In the genomic region with DNA sequence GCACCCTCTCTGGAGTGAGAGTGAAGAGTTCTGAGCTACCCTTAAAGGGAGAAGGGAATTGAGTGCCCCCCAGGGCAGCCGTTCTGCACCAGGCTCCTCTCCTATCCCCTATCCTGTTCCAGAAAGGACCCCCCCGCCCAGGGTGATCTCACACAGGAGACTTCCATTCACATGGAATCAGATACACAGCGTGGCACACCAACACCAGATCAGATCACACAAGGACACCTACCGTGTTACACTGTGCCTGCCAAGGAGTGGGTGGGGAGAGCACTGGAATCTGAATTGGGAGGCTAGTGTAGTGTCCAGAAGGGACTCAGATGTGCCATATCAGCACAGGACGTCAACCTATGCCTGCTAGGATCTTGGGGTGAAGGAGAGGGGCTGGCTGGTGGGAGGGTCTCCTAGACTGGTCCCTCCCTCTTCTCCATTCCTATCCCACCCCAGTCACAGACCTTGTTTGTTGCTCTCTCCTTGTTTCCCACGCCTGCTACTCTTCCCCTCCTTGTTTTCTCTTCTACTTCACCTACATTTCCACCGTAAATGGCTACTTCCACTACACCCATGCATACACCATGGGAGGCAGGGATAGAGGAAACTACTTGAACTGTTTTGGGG, we compare ENCODE assay signal across 8 cellular contexts. TPM values are rescaled to one million over a fixed set of nuclear protein-coding genes. Genes with fewer than 3 reads are reported as not detected.
DNase-seq lines count a peak whose midpoint lies in the region; ATAC-seq, FAIRE-seq and TF ChIP-seq lines count a peak whose summit lies in the region.

No MANE protein-coding gene starts in this region.

- peaks cover 25% of the 10 kb centered on the region for H3K4me1 ChIP-seq in cardiac muscle cell (ENCODE audit: low read depth)
- H3K4me1 ChIP-seq in K562 (replicated peaks in 1 of 2; ENCODE audit: control insufficient read depth in 2 of 2, insufficient read depth in 2 of 2, low read length in 2 of 2) = peaks cover 23 to 46% of the 10 kb centered on the region in 2 experiments; a peak in 4 of 5 replicates
- H3K4me1 ChIP-seq in lower lobe of right lung = peaks cover 62% of the 10 kb centered on the region
- peaks cover 48% of the 10 kb centered on the region for H3K4me1 ChIP-seq in upper lobe of right lung

- intact Hi-C loops in left ventricle myocardium superior (cut with micrococcal nuclease) (no loop called here), K562 (cut with micrococcal nuclease) (loop anchor here (1.0 kb wide), 1 partner anchor 15 kb away; the partner anchor contains the start of gene MLF2), lower lobe of right lung (cut with DNase I) (no loop called here), upper lobe of right lung (cut with DNase I) (no loop called here)

- peak overlapping the region; percentile 91 to 94; a peak in 3 of 4 replicates for H3K9ac ChIP-seq in K562 (ENCODE audit: insufficient read depth in 1 of 2, low read depth in 2 of 2, low read length in 2 of 2)

- TF ChIP-seq RAD21 in K562 (CRISPR knock-in tag; conservative IDR thresholded peaks at IDR 0.05 in 1 of 2, IDR thresholded peaks at IDR 0.05 in 1 of 2) = no peak

- CTCF ChIA-PET in K562 (lab: Yijun Ruan, JAX; ENCODE audit: low intra/inter-chr PET ratio) = no interaction called here

- no peaks in the 10 kb centered on the region for H3K9me3 Mint-ChIP-seq in activated T-cell treated with anti-CD3 and anti-CD28 coated beads, Interleukin-2, amount 50 U/mL, for 4 hours

- no peaks in the 10 kb centered on the region for H4K20me1 ChIP-seq in K562 (replicated peaks; ENCODE audit: control insufficient read depth, insufficient read depth, low read length)

- peak overlapping the region; percentile 98 for H3K4me2 ChIP-seq in K562 (ENCODE audit: insufficient read depth, low read length)

- peaks cover 27% of the 10 kb centered on the region for H3K79me2 ChIP-seq in K562 (ENCODE audit: control insufficient read depth, insufficient read depth, low read length)

- H3K4me3 Mint-ChIP-seq in activated T-cell treated with anti-CD3 and anti-CD28 coated beads, Interleukin-2, amount 50 U/mL, for 4 hours = no peak overlapping the region

- no peaks in the 10 kb centered on the region for H3K36me3 ChIP-seq in cardiac muscle cell
- H3K36me3 ChIP-seq in K562 (ENCODE audit: control insufficient read depth, insufficient read depth, low read length) = peaks cover 32% of the 10 kb centered on the region; the same call in 2 of the 3 replicates
- H3K36me3 ChIP-seq in lower lobe of right lung = peaks cover 21% of the 10 kb centered on the region
- H3K36me3 ChIP-seq in upper lobe of right lung = peaks cover 14% of the 10 kb centered on the region

- FAIRE-seq in K562 (lab: Jason Lieb, UNC) = no peak

- H2AFZ ChIP-seq in K562 (ENCODE audit: low read depth, low read length) = no peak overlapping the region

- ATAC-seq in left ventricle myocardium superior (no peak), K562 (no peak), lower lobe of right lung (no peak), upper lobe of right lung (no peak)
- ATAC-seq in activated T-cell treated with anti-CD3 and anti-CD28 coated beads, Interleukin-2, amount 50 U/mL, for 4 hours = no peak

- TF ChIP-seq EP300 in K562 (IDR thresholded peaks at IDR 0.05; ENCODE audit: low read length) = no peak

- H3K27ac ChIP-seq in cardiac muscle cell (peak overlapping the region; percentile 95), K562 (ENCODE audit: extremely low read depth, low read depth, low read length) (peak overlapping the region; percentile 89; the same call in 2 of the 3 replicates), lower lobe of right lung (peak overlapping the region; percentile 84), upper lobe of right lung (peak overlapping the region; percentile 20)

- POLR2A ChIA-PET in K562 (lab: Yijun Ruan, JAX) = interaction anchor here (0.6 to 3.2 kb wide), 5 partner anchors 10 to 160 kb away, joined by 3 to 17 read pairs (median 3); partner anchors contain the start of genes COPS7A and MLF2

- TF ChIP-seq CTCF in cardiac muscle cell (IDR thresholded peaks at IDR 0.05; ENCODE audit: low read depth, low read length) (no peak), K562 (IDR thresholded peaks at IDR 0.05 in 2 of 3, conservative IDR thresholded peaks at IDR 0.05 in 1 of 3; ENCODE audit: insufficient read depth in 2 of 3, low read depth in 1 of 3, low read length in 3 of 3) (no peak), lower lobe of right lung (IDR thresholded peaks at IDR 0.05) (no peak), upper lobe of right lung (IDR thresholded peaks at IDR 0.05) (no peak)

- peaks cover 55% of the 10 kb centered on the region for H3K4me1 Mint-ChIP-seq in activated T-cell treated with anti-CD3 and anti-CD28 coated beads, Interleukin-2, amount 50 U/mL, for 4 hours (ENCODE audit: low read depth)

- no peaks in the 10 kb centered on the region for H3K9me1 ChIP-seq in K562 (ENCODE audit: control insufficient read depth, insufficient read depth, low read length)

- 13% methylated on average over 5 of the region's 7 CpGs for WGBS in K562 (ENCODE audit: insufficient coverage, low coverage, missing lambda C conversion rate)

- H3K9me3 ChIP-seq in cardiac muscle cell (ENCODE audit: low read depth) (no peaks in the 10 kb centered on the region), K562 (replicated peaks; ENCODE audit: control insufficient read depth, insufficient read depth, low read depth, low read length) (no peaks in the 10 kb centered on the region), lower lobe of right lung (no peaks in the 10 kb centered on the region), upper lobe of right lung (no peaks in the 10 kb centered on the region)

- peaks cover 2% of the 10 kb centered on the region for H3K36me3 Mint-ChIP-seq in activated T-cell treated with anti-CD3 and anti-CD28 coated beads, Interleukin-2, amount 50 U/mL, for 4 hours (ENCODE audit: insufficient read depth)

- peaks cover 38% of the 10 kb centered on the region for H3K27me3 Mint-ChIP-seq in activated T-cell treated with anti-CD3 and anti-CD28 coated beads, Interleukin-2, amount 50 U/mL, for 4 hours (ENCODE audit: low read depth)

- no peak for TF ChIP-seq POLR2A in K562 (conservative IDR thresholded peaks at IDR 0.05)

- H3K27me3 ChIP-seq in cardiac muscle cell (peaks cover 17% of the 10 kb centered on the region), K562 (ENCODE audit: control insufficient read depth in 2 of 2, insufficient read depth in 2 of 2, low read length in 2 of 2) (no peaks in the 10 kb centered on the region; a peak in 1 of 5 replicates), lower lobe of right lung (ENCODE audit: low read depth) (no peaks in the 10 kb centered on the region), upper lobe of right lung (no peaks in the 10 kb centered on the region)

- no peak for DNase-seq in cardiac muscle cell (ENCODE audit: low read depth in 1 of 2, low spot score in 1 of 2)
- no peak for DNase-seq in left ventricle myocardium superior
- no peak for DNase-seq in K562 (ENCODE audit: extremely low read depth in 1 of 4, low spot score in 3 of 4)
- no peak for DNase-seq in lower lobe of right lung
- DNase-seq in upper lobe of right lung = no peak
- no peak for DNase-seq in cerebellum (ENCODE audit: low spot score)
- DNase-seq in NCI-H128 (lab: John Stamatoyannopoulos, UW; ENCODE audit: unreplicated experiment) = no peak
- no peak for DNase-seq in activated T-cell treated with anti-CD3 and anti-CD28 coated beads, Interleukin-2, amount 50 U/mL, for 4 hours

- no TSS peak for BruUV-seq in K562 (replicated peaks; lab: Mats Ljungman, UMichigan)

- in situ Hi-C loops in K562 (cut with MboI) = no loop called here

- peak overlapping the region; percentile 93 for H3K4me3 ChIP-seq in cardiac muscle cell
- peak overlapping the region; percentile 80 for H3K4me3 ChIP-seq in K562
- peak overlapping the region; percentile 78 for H3K4me3 ChIP-seq in lower lobe of right lung
- peak overlapping the region; percentile 75 for H3K4me3 ChIP-seq in upper lobe of right lung

RNA-seq across cellular contexts. Expression of gene PTMS, which starts 2.3 kb away (rescaled TPM):
- total RNA-seq in cardiac muscle cell = 194 and 290 TPM in 2 replicates
- 426 and 467 TPM in 2 replicates for polyA plus RNA-seq in cardiac muscle cell
- total RNA-seq in left ventricle myocardium superior = 133 TPM
- 29.6 and 36.7 TPM in 2 replicates for total RNA-seq in K562 (2011; cell fraction: chromatin; rRNA removed; ENCODE audit: low replicate concordance)
- 32.1 and 32.4 TPM in 2 replicates for total RNA-seq in K562 (2011; cell fraction: nucleolus; rRNA removed)
- 48.1 and 64.1 TPM in 2 replicates for total RNA-seq in K562 (2011; cell fraction: nucleoplasm; rRNA removed)
- total RNA-seq in K562 (2014; rRNA removed) = 78.5 and 91.4 TPM in 2 replicates
- 73.6 and 84.1 TPM in 2 replicates for total RNA-seq in K562 (2014; rRNA removed; fragmentation: Illumina TruSeq; extraction: Trizol)
- 97.7 and 108 TPM in 2 replicates for total RNA-seq in K562 (2015; rRNA removed; fragmentation: Illumina TruSeq; extraction: Trizol)
- total RNA-seq in K562 (2021) = 277 and 287 TPM in 2 replicates
- polyA plus RNA-seq in K562 (2011; rRNA removed) = 64.1 and 92.5 TPM in 2 replicates
- polyA plus RNA-seq in K562 (2011; cell fraction: cytosol; rRNA removed) = 255 TPM in 2 replicates
- 81.6 and 109 TPM in 2 replicates for polyA plus RNA-seq in K562 (2011; cell fraction: nucleus; rRNA removed)
- polyA plus RNA-seq in K562 (2012) = 220 and 306 TPM in 2 replicates
- 282 and 386 TPM in 2 replicates for polyA plus RNA-seq in K562 (2014; fragmentation: Illumina TruSeq; extraction: Trizol)
- 1 to 10 TPM; 5.1 to 5.2 TPM for polyA plus RNA-seq in K562 (2014; fragmentation: Nextera tagmentation; extraction: Ambion mirVana)
- 187 and 235 TPM in 2 replicates for polyA plus RNA-seq in K562 (2014; rRNA removed)
- polyA minus RNA-seq in K562 (2011; rRNA and poly(A)+ RNA removed) = 29.8 TPM in 2 replicates
- polyA minus RNA-seq in K562 (2011; cell fraction: cytosol; rRNA and poly(A)+ RNA removed) = 52.4 and 55.3 TPM in 2 replicates
- 11.6 and 12.6 TPM in 2 replicates for polyA minus RNA-seq in K562 (2011; cell fraction: nucleus; rRNA and poly(A)+ RNA removed)
- total RNA-seq in lower lobe of right lung = 267 TPM
- 323 TPM for total RNA-seq in upper lobe of right lung
- total RNA-seq in cerebellum = 59.2 TPM
- 10 to 100 TPM; 26.3 to 32.6 (median 29.4) TPM for total RNA-seq in activated T-cell treated with anti-CD3 and anti-CD28 coated beads, Interleukin-2, amount 50 U/mL, for 4 hours

RNA-seq across cellular contexts. Expression of gene LAG3, which starts 3.8 kb away (rescaled TPM):
- total RNA-seq in cardiac muscle cell (0.15 TPM in 1 of 2 replicates, not detected in the other), left ventricle myocardium superior (0.37 TPM), K562 (2014; rRNA removed) (0.09 TPM in 1 of 2 replicates, not detected in the other), K562 (2014; rRNA removed; fragmentation: Illumina TruSeq; extraction: Trizol) (0.22 TPM in 1 of 2 replicates, not detected in the other), K562 (2015; rRNA removed; fragmentation: Illumina TruSeq; extraction: Trizol) (0.08 and 0.18 TPM in 2 replicates), K562 (2021) (0.60 and 0.66 TPM in 2 replicates), lower lobe of right lung (2.1 TPM), upper lobe of right lung (1.5 TPM), cerebellum (0.36 TPM)
- polyA plus RNA-seq in cardiac muscle cell (0.34 TPM in 1 of 2 replicates, not detected in the other), K562 (2011; rRNA removed) (0.10 and 0.19 TPM in 2 replicates), K562 (2014; fragmentation: Illumina TruSeq; extraction: Trizol) (0.09 and 0.22 TPM in 2 replicates), K562 (2014; fragmentation: Nextera tagmentation; extraction: Ambion mirVana) (under 1 TPM in 1 of 2 experiments, not detected in 1; 0.07 TPM), K562 (2014; rRNA removed) (0.07 and 0.74 TPM in 2 replicates)
- 0.97 and 5.8 TPM in 2 replicates for total RNA-seq in K562 (2011; cell fraction: chromatin; rRNA removed; ENCODE audit: low replicate concordance)
- total RNA-seq in K562 (2011; cell fraction: nucleolus; rRNA removed) = 2.1 and 2.2 TPM in 2 replicates
- total RNA-seq in K562 (2011; cell fraction: nucleoplasm; rRNA removed) = 2.3 and 2.7 TPM in 2 replicates
- polyA plus RNA-seq in K562 (2011; cell fraction: cytosol; rRNA removed) = 0.06 and 0.07 TPM in 2 replicates
- 1.2 and 2.7 TPM in 2 replicates for polyA plus RNA-seq in K562 (2011; cell fraction: nucleus; rRNA removed)
- polyA plus RNA-seq in K562 (2012) = 0.27 and 0.53 TPM in 2 replicates
- not detected in 2 replicates for polyA minus RNA-seq in K562 (2011; rRNA and poly(A)+ RNA removed)
- polyA minus RNA-seq in K562 (2011; cell fraction: cytosol; rRNA and poly(A)+ RNA removed) = not detected in 2 replicates
- 0.27 and 0.44 TPM in 2 replicates for polyA minus RNA-seq in K562 (2011; cell fraction: nucleus; rRNA and poly(A)+ RNA removed)
- 100 to 1,000 TPM in 1 of 3 donors, 10 to 100 TPM in 2; 71.1 to 125 (median 86.4) TPM for total RNA-seq in activated T-cell treated with anti-CD3 and anti-CD28 coated beads, Interleukin-2, amount 50 U/mL, for 4 hours

RNA-seq across cellular contexts. Expression of gene MLF2, which starts 15.6 kb away (rescaled TPM):
- 342 and 449 TPM in 2 replicates for total RNA-seq in cardiac muscle cell
- polyA plus RNA-seq in cardiac muscle cell = 575 and 592 TPM in 2 replicates
- total RNA-seq in left ventricle myocardium superior = 158 TPM
- 108 and 217 TPM in 2 replicates for total RNA-seq in K562 (2011; cell fraction: chromatin; rRNA removed; ENCODE audit: low replicate concordance)
- 142 and 144 TPM in 2 replicates for total RNA-seq in K562 (2011; cell fraction: nucleolus; rRNA removed)
- 131 and 132 TPM in 2 replicates for total RNA-seq in K562 (2011; cell fraction: nucleoplasm; rRNA removed)
- total RNA-seq in K562 (2014; rRNA removed) = 146 and 161 TPM in 2 replicates
- total RNA-seq in K562 (2014; rRNA removed; fragmentation: Illumina TruSeq; extraction: Trizol) = 58.3 and 60.3 TPM in 2 replicates
- 94.6 and 99.2 TPM in 2 replicates for total RNA-seq in K562 (2015; rRNA removed; fragmentation: Illumina TruSeq; extraction: Trizol)
- 149 and 167 TPM in 2 replicates for total RNA-seq in K562 (2021)
- 190 and 209 TPM in 2 replicates for polyA plus RNA-seq in K562 (2011; rRNA removed)
- polyA plus RNA-seq in K562 (2011; cell fraction: cytosol; rRNA removed) = 349 and 372 TPM in 2 replicates
- polyA plus RNA-seq in K562 (2011; cell fraction: nucleus; rRNA removed) = 190 and 315 TPM in 2 replicates
- polyA plus RNA-seq in K562 (2012) = 145 and 148 TPM in 2 replicates
- 138 and 139 TPM in 2 replicates for polyA plus RNA-seq in K562 (2014; fragmentation: Illumina TruSeq; extraction: Trizol)
- polyA plus RNA-seq in K562 (2014; fragmentation: Nextera tagmentation; extraction: Ambion mirVana) = 10 to 100 TPM; 11.4 to 15.6 TPM
- polyA plus RNA-seq in K562 (2014; rRNA removed) = 186 and 187 TPM in 2 replicates
- polyA minus RNA-seq in K562 (2011; rRNA and poly(A)+ RNA removed) = 133 and 137 TPM in 2 replicates
- polyA minus RNA-seq in K562 (2011; cell fraction: cytosol; rRNA and poly(A)+ RNA removed) = 56.6 and 66.3 TPM in 2 replicates
- polyA minus RNA-seq in K562 (2011; cell fraction: nucleus; rRNA and poly(A)+ RNA removed) = 49.0 and 76.3 TPM in 2 replicates
- total RNA-seq in lower lobe of right lung = 108 TPM
- 118 TPM for total RNA-seq in upper lobe of right lung
- 60.3 TPM for total RNA-seq in cerebellum
- total RNA-seq in activated T-cell treated with anti-CD3 and anti-CD28 coated beads, Interleukin-2, amount 50 U/mL, for 4 hours = 100 to 1,000 TPM; 185 to 199 (median 189) TPM

RNA-seq across cellular contexts. Expression of gene CD4, which starts 20.8 kb away (rescaled TPM):
- total RNA-seq in cardiac muscle cell = 3.1 and 3.3 TPM in 2 replicates
- 5.2 and 5.9 TPM in 2 replicates for polyA plus RNA-seq in cardiac muscle cell
- 8.4 TPM for total RNA-seq in left ventricle myocardium superior
- total RNA-seq in K562 (2011; cell fraction: chromatin; rRNA removed; ENCODE audit: low replicate concordance) = not detected in 2 replicates
- not detected in 2 replicates for total RNA-seq in K562 (2011; cell fraction: nucleolus; rRNA removed)
- total RNA-seq in K562 (2011; cell fraction: nucleoplasm; rRNA removed) = not detected in 2 replicates
- not detected in 2 replicates for total RNA-seq in K562 (2014; rRNA removed)
- total RNA-seq in K562 (2014; rRNA removed; fragmentation: Illumina TruSeq; extraction: Trizol) = not detected in 2 replicates
- total RNA-seq in K562 (2015; rRNA removed; fragmentation: Illumina TruSeq; extraction: Trizol) = 0.07 and 0.08 TPM in 2 replicates
- total RNA-seq in K562 (2021) = 0.27 and 0.31 TPM in 2 replicates
- polyA plus RNA-seq in K562 (2011; rRNA removed) = 0.04 TPM in 1 of 2 replicates, not detected in the other
- polyA plus RNA-seq in K562 (2011; cell fraction: cytosol; rRNA removed) = 0.01 TPM in 1 of 2 replicates, not detected in the other
- polyA plus RNA-seq in K562 (2011; cell fraction: nucleus; rRNA removed) = 0.06 TPM in 1 of 2 replicates, not detected in the other
- polyA plus RNA-seq in K562 (2012) = 0.22 and 0.29 TPM in 2 replicates
- 0.06 and 0.10 TPM in 2 replicates for polyA plus RNA-seq in K562 (2014; fragmentation: Illumina TruSeq; extraction: Trizol)
- polyA plus RNA-seq in K562 (2014; fragmentation: Nextera tagmentation; extraction: Ambion mirVana) = under 1 TPM in 1 of 2 experiments, not detected in 1; 0.06 TPM
- polyA plus RNA-seq in K562 (2014; rRNA removed) = 0.11 TPM in 1 of 2 replicates, not detected in the other
- polyA minus RNA-seq in K562 (2011; rRNA and poly(A)+ RNA removed) = not detected in 2 replicates
- polyA minus RNA-seq in K562 (2011; cell fraction: cytosol; rRNA and poly(A)+ RNA removed) = not detected in 2 replicates
- not detected in 2 replicates for polyA minus RNA-seq in K562 (2011; cell fraction: nucleus; rRNA and poly(A)+ RNA removed)
- total RNA-seq in lower lobe of right lung = 80.3 TPM
- total RNA-seq in upper lobe of right lung = 67.6 TPM
- total RNA-seq in cerebellum = 3.3 TPM
- total RNA-seq in activated T-cell treated with anti-CD3 and anti-CD28 coated beads, Interleukin-2, amount 50 U/mL, for 4 hours = 10 to 100 TPM; 42.0 to 76.9 (median 51.4) TPM

RNA-seq across cellular contexts. Expression of gene COPS7A, which starts 44.6 kb away (rescaled TPM):
- 71.0 and 82.1 TPM in 2 replicates for total RNA-seq in cardiac muscle cell
- 97.7 and 108 TPM in 2 replicates for polyA plus RNA-seq in cardiac muscle cell
- 81.9 TPM for total RNA-seq in left ventricle myocardium superior
- 14.3 and 23.0 TPM in 2 replicates for total RNA-seq in K562 (2011; cell fraction: chromatin; rRNA removed; ENCODE audit: low replicate concordance)
- 18.7 and 22.1 TPM in 2 replicates for total RNA-seq in K562 (2011; cell fraction: nucleolus; rRNA removed)
- 16.9 and 19.5 TPM in 2 replicates for total RNA-seq in K562 (2011; cell fraction: nucleoplasm; rRNA removed)
- total RNA-seq in K562 (2014; rRNA removed) = 24.2 and 26.9 TPM in 2 replicates
- 13.2 and 13.4 TPM in 2 replicates for total RNA-seq in K562 (2014; rRNA removed; fragmentation: Illumina TruSeq; extraction: Trizol)
- total RNA-seq in K562 (2015; rRNA removed; fragmentation: Illumina TruSeq; extraction: Trizol) = 20.6 and 25.0 TPM in 2 replicates
- total RNA-seq in K562 (2021) = 22.5 and 23.4 TPM in 2 replicates
- polyA plus RNA-seq in K562 (2011; rRNA removed) = 35.4 and 45.2 TPM in 2 replicates
- 44.0 and 49.7 TPM in 2 replicates for polyA plus RNA-seq in K562 (2011; cell fraction: cytosol; rRNA removed)
- 61.4 and 63.0 TPM in 2 replicates for polyA plus RNA-seq in K562 (2011; cell fraction: nucleus; rRNA removed)
- polyA plus RNA-seq in K562 (2012) = 29.9 and 33.9 TPM in 2 replicates
- 29.9 and 36.0 TPM in 2 replicates for polyA plus RNA-seq in K562 (2014; fragmentation: Illumina TruSeq; extraction: Trizol)
- polyA plus RNA-seq in K562 (2014; fragmentation: Nextera tagmentation; extraction: Ambion mirVana) = 10 to 100 TPM; 12.7 to 24.3 TPM
- 30.2 and 36.5 TPM in 2 replicates for polyA plus RNA-seq in K562 (2014; rRNA removed)
- polyA minus RNA-seq in K562 (2011; rRNA and poly(A)+ RNA removed) = 9.8 and 11.4 TPM in 2 replicates
- polyA minus RNA-seq in K562 (2011; cell fraction: cytosol; rRNA and poly(A)+ RNA removed) = 9.2 and 11.9 TPM in 2 replicates
- 6.1 and 6.9 TPM in 2 replicates for polyA minus RNA-seq in K562 (2011; cell fraction: nucleus; rRNA and poly(A)+ RNA removed)
- total RNA-seq in lower lobe of right lung = 55.1 TPM
- total RNA-seq in upper lobe of right lung = 57.9 TPM
- total RNA-seq in cerebellum = 22.6 TPM
- 10 to 100 TPM; 46.5 to 54.4 (median 48.1) TPM for total RNA-seq in activated T-cell treated with anti-CD3 and anti-CD28 coated beads, Interleukin-2, amount 50 U/mL, for 4 hours

Comparison
In these comparisons a context has a peak if more than half of its experiments do, and no peak if none do; other contexts are left out.
1. H3K27ac ChIP-seq: peak in every context shown above with its lines; median percentile 95 in cardiac muscle cell; 89 in K562; 84 in lower lobe of right lung; 20 in upper lobe of right lung.
2. RNA of gene LAG3, which starts 3.8 kb away (total RNA-seq): 71.1 to 125 TPM in activated T-cell treated with anti-CD3 and anti-CD28 coated beads, Interleukin-2, amount 50 U/mL, for 4 hours; 2.1 TPM in lower lobe of right lung (single experiment), 1.5 TPM in upper lobe of right lung (single experiment), 0.37 TPM in left ventricle myocardium superior (single experiment), 0.36 TPM in cerebellum (single experiment), 0.08 to 5.8 TPM in K562 and 0.15 TPM in cardiac muscle cell; every median in the first group is over 10 times any median in the second.
3. Peak in every context shown above with its lines, with median percentiles within 50 percentile points of each other: H3K4me3 ChIP-seq.